In the genomic region with DNA sequence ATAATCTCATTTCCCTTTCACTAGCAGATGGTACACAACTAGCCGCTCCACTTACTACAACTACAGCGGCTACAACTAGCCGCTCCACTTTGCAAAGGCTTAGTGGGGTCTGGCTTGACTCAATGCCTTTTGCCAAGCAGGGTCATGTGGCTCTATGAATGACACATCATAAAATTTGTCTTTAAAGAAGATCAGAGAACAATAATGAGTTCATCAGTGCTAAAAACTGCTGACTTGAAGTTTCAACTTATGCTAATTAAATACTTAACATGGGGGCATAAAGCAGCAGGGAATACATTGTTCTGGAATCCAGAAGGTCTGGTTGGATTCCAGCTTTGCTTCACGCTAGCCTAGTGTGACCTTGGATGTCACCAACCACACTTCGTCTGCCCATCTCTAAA, we compare ENCODE assay signal across 9 cellular contexts. TPM values are rescaled to one million over a fixed set of nuclear protein-coding genes. Genes with fewer than 3 reads are reported as not detected.
DNase-seq lines count a peak whose midpoint lies in the region; ATAC-seq and TF ChIP-seq lines count a peak whose summit lies in the region.
"Had no signal": no experiment of that assay in that cellular context is flagged by ENCODE, and none has a peak within 500 bp of the region (broad histone marks: within the 10 kb centered on the region; RNA-seq: fewer than 3 reads in every experiment).

No MANE protein-coding gene starts in this region.

- intact Hi-C loops in stomach (cut with DNase I; ENCODE audit: low total_unique reads) (no loop called here), right cardiac atrium (cut with DNase I) (no loop called here)

- peaks cover 1 to 22% (median 18%) of the 10 kb centered on the region in 4 donors for H3K36me3 ChIP-seq in stomach
- H3K36me3 ChIP-seq: thyroid gland had no signal

- no peak for TF ChIP-seq EP300 in stomach (IDR thresholded peaks at IDR 0.05)

- peak; percentile 7 to 11 for ATAC-seq in activated CD4-positive, CD25-positive, alpha-beta regulatory T cell treated with anti-CD3 and anti-CD28 coated beads, Interleukin-2, amount 50 U/mL, for 24 hours
- no peak for ATAC-seq in right cardiac atrium

- H3K27ac ChIP-seq in stomach: peak overlapping the region; percentile 85 to 92 (median 88)
- no peak overlapping the region for H3K27ac ChIP-seq in right cardiac atrium (ENCODE audit: low read length)

- WGBS in stomach, 5 donors: 68 to 84% (median 78%) methylated on average over 5 of the region's 5 CpGs
- WGBS in right cardiac atrium: 75% methylated on average over 5 of the region's 5 CpGs

- H3K4me1 ChIP-seq in stomach: peaks cover 37 to 76% (median 41%) of the 10 kb centered on the region in 4 donors
- no peaks in the 10 kb centered on the region for H3K4me1 ChIP-seq in right cardiac atrium (ENCODE audit: control insufficient read depth, insufficient read depth, low read length)

- no peaks in the 10 kb centered on the region for H3K9me3 ChIP-seq in stomach
- no peaks in the 10 kb centered on the region for H3K9me3 ChIP-seq in right cardiac atrium (ENCODE audit: control insufficient read depth, low read length)
- H3K9me3 ChIP-seq: thyroid gland had no signal

- peak overlapping the region; percentile 93 to 97 for H3K4me3 ChIP-seq in foreskin fibroblast (ENCODE audit: low read depth in 1 of 2, low read length in 2 of 2)
- peak overlapping the region in 1 of 4 donors; percentile 65 for H3K4me3 ChIP-seq in stomach
- H3K4me3 ChIP-seq in right cardiac atrium (ENCODE audit: low read length): no peak overlapping the region
- H3K4me3 ChIP-seq: thyroid gland had no signal

- TF ChIP-seq CTCF in foreskin fibroblast (IDR thresholded peaks at IDR 0.05; ENCODE audit: low read depth, low read length): no peak
- no peak for TF ChIP-seq CTCF in stomach (IDR thresholded peaks at IDR 0.05)

- no peak for TF ChIP-seq POLR2A in stomach (IDR thresholded peaks at IDR 0.05)

- no peak for DNase-seq in activated CD4-positive, CD25-positive, alpha-beta regulatory T cell (lab: John Stamatoyannopoulos, UW)
- DNase-seq in RPMI7951 (ENCODE audit: low read depth) (peak; percentile 18), foreskin fibroblast (peak in 1 of 2 donors; percentile 48), stomach (no peak), OCI-M1 (lab: John Stamatoyannopoulos, UW) (no peak), H4 (ENCODE audit: low spot score) (no peak), right cardiac atrium (no peak)

- H3K27me3 ChIP-seq in stomach (no peaks in the 10 kb centered on the region), right cardiac atrium (ENCODE audit: control insufficient read depth, insufficient read depth) (no peaks in the 10 kb centered on the region)
- H3K27me3 ChIP-seq: thyroid gland had no signal

RNA-seq across cellular contexts. Expression of gene MICAL1, which starts 2.0 kb away (rescaled TPM):
- 19.9 and 22.3 TPM in 2 replicates for total RNA-seq in RPMI7951 (2014; rRNA removed; shearing (Covaris generic))
- total RNA-seq in stomach (100 to 1,000 TPM in 3 of 5 donors, 10 to 100 TPM in 2; 13.8 to 205 (median 101) TPM), right cardiac atrium (1 to 10 TPM; 4.8 to 9.2 (median 7.2) TPM)
- polyA plus RNA-seq in stomach (10 to 100 TPM; 15.8 to 18.5 (median 15.8) TPM), right cardiac atrium (8.7 TPM)
- 3.5 and 5.8 TPM in 2 replicates for total RNA-seq in H4 (2014; rRNA removed; shearing (Covaris generic))

RNA-seq across cellular contexts. Expression of gene SMPD2, which starts 17.1 kb away (rescaled TPM):
- total RNA-seq in RPMI7951 (2014; rRNA removed; shearing (Covaris generic)): 11.2 and 11.5 TPM in 2 replicates
- total RNA-seq in stomach (10 to 100 TPM; 10.7 to 80.5 (median 17.2) TPM), right cardiac atrium (1 to 10 TPM; 4.6 to 6.7 (median 5.7) TPM)
- polyA plus RNA-seq in stomach (10 to 100 TPM; 14.0 to 21.8 (median 17.6) TPM), right cardiac atrium (5.7 TPM)
- total RNA-seq in H4 (2014; rRNA removed; shearing (Covaris generic)): 11.2 and 12.9 TPM in 2 replicates

RNA-seq across cellular contexts. Expression of gene PPIL6, which starts 17.2 kb away (rescaled TPM):
- total RNA-seq in RPMI7951 (2014; rRNA removed; shearing (Covaris generic)): 1.1 and 1.7 TPM in 2 replicates
- total RNA-seq in stomach (1 to 10 TPM in 3 of 5 donors, not detected in 2; 1.4 to 8.6 (median 3.2) TPM), right cardiac atrium (1 to 10 TPM; 3.0 to 6.8 (median 4.6) TPM)
- polyA plus RNA-seq in stomach (1 to 10 TPM; 1.0 to 4.0 (median 2.7) TPM), right cardiac atrium (2.2 TPM)
- total RNA-seq in H4 (2014; rRNA removed; shearing (Covaris generic)): 1.0 TPM in 1 of 2 replicates, not detected in the other

RNA-seq across cellular contexts. Expression of gene ZBTB24, which starts 25.4 kb away (rescaled TPM):
- total RNA-seq in RPMI7951 (2014; rRNA removed; shearing (Covaris generic)): 7.9 and 8.4 TPM in 2 replicates
- total RNA-seq in stomach (1 to 10 TPM; 1.4 to 9.3 (median 6.8) TPM), right cardiac atrium (1 to 10 TPM; 3.3 to 4.2 (median 3.5) TPM)
- polyA plus RNA-seq in stomach (1 to 10 TPM; 2.3 to 3.2 (median 2.6) TPM), right cardiac atrium (2.2 TPM)
- 5.2 and 6.1 TPM in 2 replicates for total RNA-seq in H4 (2014; rRNA removed; shearing (Covaris generic))

Comparison
In these comparisons a context has a peak if more than half of its experiments do, and no peak if none do; other contexts are left out.
1. ATAC-seq: peak in activated CD4-positive, CD25-positive, alpha-beta regulatory T cell treated with anti-CD3 and anti-CD28 coated beads, Interleukin-2, amount 50 U/mL, for 24 hours (2 of 2); none in right cardiac atrium (0 of 2).